Comparison of ENCODE assay signal across 8 cellular contexts in the genomic region with DNA sequence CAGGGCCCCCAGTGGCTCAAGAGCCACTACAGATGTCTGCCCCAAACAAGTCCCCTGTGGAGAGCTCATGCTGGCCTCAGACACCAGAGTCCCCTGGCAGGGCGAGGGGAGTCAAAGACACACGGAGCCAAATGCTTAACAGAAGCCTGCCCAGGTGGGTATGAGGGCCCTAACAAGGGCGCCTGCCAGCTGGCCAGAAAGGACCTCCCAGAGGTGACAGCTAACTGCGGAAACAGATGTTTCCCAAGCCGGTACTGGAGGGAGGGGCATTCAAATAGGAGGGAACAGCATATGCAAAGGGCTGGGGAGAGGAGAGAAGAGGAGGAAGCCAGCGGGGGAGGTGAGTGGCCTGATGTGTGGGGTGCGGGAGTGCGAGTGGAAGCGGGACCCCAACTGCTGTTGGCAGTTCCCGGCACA. TPM values are rescaled to one million over a fixed set of nuclear protein-coding genes. Genes with fewer than 3 reads are reported as not detected.
DNase-seq lines count a peak whose midpoint lies in the region; ATAC-seq and TF ChIP-seq lines count a peak whose summit lies in the region.

No MANE protein-coding gene starts in this region.

- H3K4me1 ChIP-seq in DND-41 (ENCODE audit: insufficient read depth, low read length) (peaks cover 61% of the 10 kb centered on the region), HAP-1 (peaks cover 24% of the 10 kb centered on the region), OCI-LY1 (ENCODE audit: insufficient read depth, low read length, severe bottlenecking) (peaks cover 43% of the 10 kb centered on the region)

- DNase-seq in DND-41 (peak; percentile 78), HAP-1 (ENCODE audit: low spot score in 2 of 2) (peak in 1 of 2 experiments; percentile 49), coronary artery (ENCODE audit: low spot score) (no peak), pulmonary artery endothelial cell (ENCODE audit: low read depth, low spot score) (peak; percentile 41), cerebellum (ENCODE audit: low spot score) (no peak)

- H3K27ac ChIP-seq in DND-41 (ENCODE audit: low read length) (peak overlapping the region; percentile 83), OCI-LY1 (ENCODE audit: low read depth, low read length, poor library complexity, severe bottlenecking) (peak overlapping the region; percentile 80), coronary artery (no peak overlapping the region)

- in situ Hi-C loops in HAP-1 (cut with MboI; ENCODE audit: low sequenced_read_pairs): loop anchor here (10.0 kb wide), 1 partner anchor 134 kb away; a partner anchor contains a TSS

- H3K9ac ChIP-seq in DND-41 (ENCODE audit: low read depth, low read length) (peak overlapping the region; percentile 77), OCI-LY1 (ENCODE audit: low read length) (peak overlapping the region; percentile 89)

- H4K20me1 ChIP-seq in DND-41 (ENCODE audit: insufficient read depth, low read length) (peaks cover 42% of the 10 kb centered on the region), OCI-LY1 (ENCODE audit: insufficient read depth, low read length) (no peaks in the 10 kb centered on the region)

- no peak overlapping the region for H2AFZ ChIP-seq in DND-41 (ENCODE audit: low read depth, low read length)
- H2AFZ ChIP-seq in OCI-LY1 (ENCODE audit: low read length): no peak overlapping the region

- H3K79me2 ChIP-seq in DND-41 (ENCODE audit: insufficient read depth, low read length): peaks cover 67% of the 10 kb centered on the region
- H3K79me2 ChIP-seq in OCI-LY1 (ENCODE audit: insufficient read depth, low read length): no peaks in the 10 kb centered on the region

- TF ChIP-seq CTCF in DND-41 (IDR thresholded peaks at IDR 0.05; ENCODE audit: borderline replicate concordance, extremely low read depth, low read length, poor library complexity, severe bottlenecking) (no peak), OCI-LY1 (IDR thresholded peaks at IDR 0.05; ENCODE audit: low read length) (no peak), coronary artery (IDR thresholded peaks at IDR 0.05) (no peak)

- peaks cover 54% of the 10 kb centered on the region for H3K36me3 ChIP-seq in DND-41 (ENCODE audit: insufficient read depth, low read length)
- H3K36me3 ChIP-seq in HAP-1 (replicated peaks): peaks cover 38% of the 10 kb centered on the region
- peaks cover 33% of the 10 kb centered on the region for H3K36me3 ChIP-seq in OCI-LY1 (ENCODE audit: insufficient read depth, low read length)

- no peaks in the 10 kb centered on the region for H3F3A ChIP-seq in OCI-LY1 (ENCODE audit: insufficient read depth, low read length)

- H3K27me3 ChIP-seq in DND-41 (ENCODE audit: insufficient read depth, low read length, poor library complexity) (no peaks in the 10 kb centered on the region), HAP-1 (ENCODE audit: low read depth) (no peaks in the 10 kb centered on the region), OCI-LY1 (ENCODE audit: insufficient read depth, low read length) (no peaks in the 10 kb centered on the region)

- no peaks in the 10 kb centered on the region for H3K9me3 ChIP-seq in DND-41 (ENCODE audit: insufficient read depth, low read length, severe bottlenecking)
- H3K9me3 ChIP-seq in HAP-1: no peaks in the 10 kb centered on the region
- H3K9me3 ChIP-seq in OCI-LY1 (ENCODE audit: low read length): no peaks in the 10 kb centered on the region

- no peaks in the 10 kb centered on the region for H3K9me2 ChIP-seq in OCI-LY1 (ENCODE audit: low read depth, low read length)

- ATAC-seq in DND-41 (ENCODE audit: insufficient read depth, low read depth): peak; percentile 33
- no peak for ATAC-seq in HG02970 (IDR thresholded peaks at IDR 0.05; ENCODE audit: low FRiP score, unreplicated experiment)
- no peak for ATAC-seq in GM19035 (IDR thresholded peaks at IDR 0.05; ENCODE audit: unreplicated experiment)

- peak overlapping the region; percentile 79; a peak in 3 of 4 replicates for H3K4me3 ChIP-seq in DND-41 (ENCODE audit: low read depth in 1 of 2, low read length in 2 of 2)
- peak overlapping the region; percentile 87 for H3K4me3 ChIP-seq in HAP-1
- peak overlapping the region; percentile 87 for H3K4me3 ChIP-seq in OCI-LY1 (ENCODE audit: low read depth, low read length, poor library complexity, severe bottlenecking)
- peak overlapping the region; percentile 74 for H3K4me3 ChIP-seq in coronary artery

- H3K4me2 ChIP-seq in DND-41 (ENCODE audit: insufficient read depth, low read length) (peak overlapping the region; percentile 81), OCI-LY1 (ENCODE audit: low read length) (peak overlapping the region; percentile 97)

RNA-seq across cellular contexts. Expression of a gene that starts 0.9 kb away (rescaled TPM):
- total RNA-seq in pulmonary artery endothelial cell: 14.0 and 19.8 TPM in 2 replicates
- 8.6 TPM for total RNA-seq in cerebellum

RNA-seq across cellular contexts. Expression of a gene that starts 7.2 kb away (rescaled TPM):
- total RNA-seq in pulmonary artery endothelial cell (144 and 147 TPM in 2 replicates), cerebellum (27.2 TPM)

RNA-seq across cellular contexts. Expression of a gene that starts 7.2 kb away (rescaled TPM):
- total RNA-seq in pulmonary artery endothelial cell (15.4 and 22.2 TPM in 2 replicates), cerebellum (9.5 TPM)

RNA-seq across cellular contexts. Expression of a gene that starts 40.7 kb away (rescaled TPM):
- total RNA-seq in pulmonary artery endothelial cell (329 and 383 TPM in 2 replicates), cerebellum (69.0 TPM)

RNA-seq across cellular contexts. Expression of a gene that starts 47.0 kb away (rescaled TPM):
- total RNA-seq in pulmonary artery endothelial cell: 3.4 and 7.3 TPM in 2 replicates
- 1.8 TPM for total RNA-seq in cerebellum

Comparison
In these comparisons a context has a peak if more than half of its experiments do, and no peak if none do; other contexts are left out.
1. DNase-seq: peak in DND-41 (single experiment) and pulmonary artery endothelial cell (single experiment); none in coronary artery (single experiment) and cerebellum (single experiment).
2. H3K27ac ChIP-seq: peak in DND-41 (single experiment) and OCI-LY1 (single experiment); none in coronary artery (0 of 2).
3. Peak in every context shown above with its lines, with median percentiles within 50 percentile points of each other: H3K4me3 ChIP-seq.